ENCODE assay signal across 8 cellular contexts in the genomic region with DNA sequence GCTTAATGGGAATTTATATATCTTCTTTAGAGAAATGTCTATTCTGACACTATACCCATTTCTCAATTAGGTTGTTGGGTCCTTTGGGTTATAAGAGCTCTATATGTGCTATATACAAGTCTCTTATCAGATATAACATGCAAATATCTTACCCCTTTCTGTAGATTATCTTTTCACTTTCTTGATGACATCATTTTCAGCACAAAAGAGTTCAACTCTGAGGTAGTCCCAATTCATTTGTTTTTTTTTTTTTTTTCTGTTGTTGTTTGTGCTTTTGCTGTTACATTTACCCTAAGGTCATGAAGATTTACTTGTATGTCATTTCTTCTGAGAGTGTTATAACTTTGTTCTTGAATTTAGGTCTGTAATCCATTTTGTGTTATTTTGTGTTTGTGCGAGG.
"Had no signal": no experiment of that assay in that cellular context is flagged by ENCODE, and none has a peak within 500 bp of the region (broad histone marks: within the 10 kb centered on the region; RNA-seq: fewer than 3 reads in every experiment).

No MANE protein-coding gene starts in this region.

- ATAC-seq: GM12878 had no signal

- FAIRE-seq: G401.6, GM12878, GM12891, GM12892, GM18507, GM19239 had no signal

- H3K4me3 ChIP-seq: GM12878 had no signal

- DNase-seq: GDM1, GF-D8 had no signal
